18 cellular contexts compared by ENCODE assay signal in the genomic region with DNA sequence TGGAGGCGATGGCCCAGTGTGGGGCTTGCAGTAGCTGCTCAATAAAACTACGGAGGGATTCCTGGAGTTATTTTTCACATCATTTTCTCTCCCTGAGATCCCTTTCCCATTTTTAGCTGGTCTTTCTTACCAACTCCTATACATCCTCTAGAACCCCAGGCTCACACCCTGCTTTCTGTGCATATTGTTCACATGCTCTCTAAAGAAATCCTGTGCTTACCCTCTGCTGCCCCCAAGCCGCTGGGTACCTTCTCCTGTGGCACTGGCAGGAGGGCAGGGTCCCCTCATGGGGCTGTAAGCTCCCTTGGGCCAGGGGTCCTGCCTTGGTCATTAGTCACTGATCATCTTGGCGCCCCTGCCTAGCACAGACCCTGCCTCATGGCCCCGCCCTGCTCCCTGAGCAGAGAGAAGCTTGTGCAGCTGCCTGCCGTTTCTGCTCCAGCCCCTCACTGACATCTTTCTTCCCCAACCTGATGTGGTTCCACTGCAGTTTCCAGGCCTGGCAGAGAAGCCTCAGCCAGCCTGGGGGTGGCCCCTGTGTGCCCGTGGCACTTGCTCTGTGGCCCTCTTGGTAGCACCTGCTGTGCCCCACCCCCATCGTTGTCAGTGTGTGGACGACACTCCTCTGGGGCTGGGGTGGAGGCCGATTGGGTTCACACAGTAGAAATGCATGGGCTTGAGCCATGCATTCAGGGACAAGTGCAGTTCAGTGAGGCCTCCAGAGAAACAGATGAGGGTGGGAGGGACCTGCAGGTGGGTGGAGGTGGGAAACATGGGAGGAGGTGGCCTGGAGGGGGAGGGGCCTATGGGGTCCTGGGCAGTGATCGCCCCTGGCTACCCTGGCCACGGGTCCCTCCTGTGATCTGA.
DNase-seq lines count a peak whose midpoint lies in the region; ATAC-seq and TF ChIP-seq lines count a peak whose summit lies in the region.
"Had no signal": no experiment of that assay in that cellular context is flagged by ENCODE, and none has a peak within 500 bp of the region (broad histone marks: within the 10 kb centered on the region; RNA-seq: fewer than 3 reads in every experiment).

No MANE protein-coding gene starts in this region.

- peak overlapping the region in 1 of 2 donors; percentile 53 for H3K27ac Mint-ChIP-seq in effector memory CD8-positive, alpha-beta T cell
- peak overlapping the region; percentile 63 for H3K27ac Mint-ChIP-seq in neural progenitor cell

- peaks cover 36 to 38% of the 10 kb centered on the region in 2 donors for H3K4me1 Mint-ChIP-seq in effector memory CD8-positive, alpha-beta T cell (ENCODE audit: low read depth in 2 of 2)
- peaks cover 29% of the 10 kb centered on the region for H3K4me1 Mint-ChIP-seq in neural progenitor cell

- H3K9me3 Mint-ChIP-seq in effector memory CD8-positive, alpha-beta T cell = no peaks in the 10 kb centered on the region
- H3K9me3 Mint-ChIP-seq in neural progenitor cell = peaks cover 2% of the 10 kb centered on the region

- H3K27me3 ChIP-seq in BLaER1 treated with 17β-estradiol and CSF1 and Interleukin-3, amounts not matched to agents 10 nM and 100 nM = peaks cover 0 to 9% (median 0%) of the 10 kb centered on the region in 11 experiments; a peak in 3 of 22 replicates
- H3K27me3 ChIP-seq in neural progenitor cell (peaks cover 6% of the 10 kb centered on the region), ovary (no peaks in the 10 kb centered on the region)

- no peak for TF ChIP-seq CTCF in HEK293 (tag by site-specific recombination; IDR thresholded peaks at IDR 0.05)
- no peak for TF ChIP-seq CTCF in neural progenitor cell (IDR thresholded peaks at IDR 0.05)
- no peak for TF ChIP-seq CTCF in ovary (IDR thresholded peaks at IDR 0.05)

- no peak for DNase-seq in effector memory CD8-positive, alpha-beta T cell
- DNase-seq in neural progenitor cell (ENCODE audit: low spot score) (no peak), sciatic nerve (ENCODE audit: low spot score) (no peak), SIG-M5 treated with dmso at 0.1 percent for 504 hours (lab: John Stamatoyannopoulos, UW; ENCODE audit: unreplicated experiment) (no peak), ovary (no peak), kidney glomerular epithelial cell (lab: John Stamatoyannopoulos, UW) (no peak)
- DNase-seq: ACHN; CD4-positive, CD25-positive, alpha-beta regulatory T cell; COR-L47; DMS153; GDM1; NCI-H1105 treated with DMSO at 0.1 percent for 48 hours; NCI-H1694; NCI-H2081 treated with DMSO at 0.1 percent for 48 hours had no signal

- peaks cover 0 to 1% (median 0%) of the 10 kb centered on the region in 11 experiments; a peak in 2 of 22 replicates for H3K9me3 ChIP-seq in BLaER1 treated with 17β-estradiol and CSF1 and Interleukin-3, amounts not matched to agents 10 nM and 100 nM (replicated peaks in 1 of 11)
- H3K9me3 ChIP-seq in HEK293 (ENCODE audit: control insufficient read depth, insufficient read depth, low read depth, low read length) = no peaks in the 10 kb centered on the region
- no peaks in the 10 kb centered on the region for H3K9me3 ChIP-seq in neural progenitor cell (ENCODE audit: low read depth)
- no peaks in the 10 kb centered on the region for H3K9me3 ChIP-seq in ovary
- H3K9me3 ChIP-seq: HAP-1 had no signal

- H3K9ac ChIP-seq in BLaER1 treated with 17β-estradiol and CSF1 and Interleukin-3, amounts not matched to agents 10 nM and 100 nM = peak overlapping the region in 3 of 11 experiments; percentile 15 to 41 (median 27); a peak in 3 of 22 replicates
- H3K9ac ChIP-seq in neural progenitor cell = no peak overlapping the region

- no peaks in the 10 kb centered on the region for H3K79me2 ChIP-seq in neural progenitor cell (ENCODE audit: low read depth)

- peaks cover 9% of the 10 kb centered on the region for H3K36me3 Mint-ChIP-seq in effector memory CD8-positive, alpha-beta T cell (ENCODE audit: insufficient read depth)
- H3K36me3 Mint-ChIP-seq in neural progenitor cell = no peaks in the 10 kb centered on the region
- H3K36me3 Mint-ChIP-seq: CD4-positive, CD25-positive, alpha-beta regulatory T cell had no signal

- POLR2A ChIA-PET in HEK293 (lab: Yijun Ruan, JAX) = no interaction called here

- peaks cover 43 to 66% (median 57%) of the 10 kb centered on the region in 10 experiments for H3K4me1 ChIP-seq in BLaER1 treated with 17β-estradiol and CSF1 and Interleukin-3, amounts not matched to agents 10 nM and 100 nM
- H3K4me1 ChIP-seq in HEK293 (ENCODE audit: control insufficient read depth, insufficient read depth, low read length) (no peaks in the 10 kb centered on the region), neural progenitor cell (peaks cover 19% of the 10 kb centered on the region), ovary (ENCODE audit: insufficient read depth) (no peaks in the 10 kb centered on the region)
- H3K4me1 ChIP-seq: HAP-1 had no signal

- no peak for TF ChIP-seq POLR2A in ovary (IDR thresholded peaks at IDR 0.05)

- peak overlapping the region; percentile 84 to 99 (median 93) for H3K4me2 ChIP-seq in BLaER1 treated with 17β-estradiol and CSF1 and Interleukin-3, amounts not matched to agents 10 nM and 100 nM
- H3K4me2 ChIP-seq in neural progenitor cell = no peak overlapping the region

- H3K27me3 Mint-ChIP-seq in effector memory CD8-positive, alpha-beta T cell = peaks cover 6 to 46% of the 10 kb centered on the region in 2 donors
- peaks cover 19% of the 10 kb centered on the region for H3K27me3 Mint-ChIP-seq in neural progenitor cell (ENCODE audit: insufficient read depth, low read depth)

- peaks cover 0 to 24% (median 0%) of the 10 kb centered on the region in 11 experiments; a peak in 2 of 22 replicates for H4K20me1 ChIP-seq in BLaER1 treated with 17β-estradiol and CSF1 and Interleukin-3, amounts not matched to agents 10 nM and 100 nM
- peaks cover 7% of the 10 kb centered on the region for H4K20me1 ChIP-seq in neural progenitor cell (ENCODE audit: low read depth)

- intact Hi-C loops in sciatic nerve (cut with DNase I) (no loop called here), ovary (cut with DNase I) (loop anchor here in 3 of 4 donors (10.0 kb wide), 1 partner anchor 206 kb away; no protein-coding TSS in a partner anchor)

- no peak overlapping the region; a peak in 1 of 20 replicates for H3K4me3 ChIP-seq in BLaER1 treated with 17β-estradiol and CSF1 and Interleukin-3, amounts not matched to agents 10 nM and 100 nM
- no peak overlapping the region for H3K4me3 ChIP-seq in HEK293 (ENCODE audit: low read depth, low read length)
- no peak overlapping the region for H3K4me3 ChIP-seq in neural progenitor cell
- H3K4me3 ChIP-seq in ovary = no peak overlapping the region
- H3K4me3 ChIP-seq: HAP-1 had no signal

- CTCF ChIA-PET in HEK293 (lab: Yijun Ruan, JAX) = interaction anchor here (0.7 kb wide), 1 partner anchor 1379 kb away, joined by 3 read pairs; no protein-coding TSS in a partner anchor

- H2AFZ ChIP-seq in neural progenitor cell (replicated peaks) = no peak overlapping the region

- H3K27ac ChIP-seq in BLaER1 treated with 17β-estradiol and CSF1 and Interleukin-3, amounts not matched to agents 10 nM and 100 nM = peak overlapping the region in 6 of 11 experiments; percentile 34 to 54 (median 50); a peak in 8 of 22 replicates
- H3K27ac ChIP-seq in HEK293 (ENCODE audit: extremely low read depth, low read depth, low read length) (no peak overlapping the region), neural progenitor cell (no peak overlapping the region), ovary (no peak overlapping the region)

- ATAC-seq in effector memory CD8-positive, alpha-beta T cell (replicated peaks) = no peak
- ATAC-seq in sciatic nerve = no peak
- ATAC-seq: Panc1 had no signal

- WGBS in ovary, 3 donors = 73 to 77% (median 76%) methylated on average over 12 of the region's 12 CpGs

- H3F3A ChIP-seq in neural progenitor cell (ENCODE audit: low read depth) = no peaks in the 10 kb centered on the region

- no peaks in the 10 kb centered on the region for H3K36me3 ChIP-seq in BLaER1 treated with 17β-estradiol and CSF1 and Interleukin-3, amounts not matched to agents 10 nM and 100 nM
- peaks cover 0 to 3% of the 10 kb centered on the region in 2 experiments; a peak in 1 of 3 replicates for H3K36me3 ChIP-seq in HEK293 (ENCODE audit: control insufficient read depth in 2 of 2, insufficient read depth in 1 of 2, low read length in 2 of 2)
- no peaks in the 10 kb centered on the region for H3K36me3 ChIP-seq in neural progenitor cell
- no peaks in the 10 kb centered on the region for H3K36me3 ChIP-seq in ovary
- H3K36me3 ChIP-seq: HAP-1 had no signal

- peak overlapping the region; percentile 81 to 83 for H3K4me3 Mint-ChIP-seq in effector memory CD8-positive, alpha-beta T cell
- H3K4me3 Mint-ChIP-seq in neural progenitor cell = no peak overlapping the region

- TF ChIP-seq EP300 in ovary (IDR thresholded peaks at IDR 0.05) = no peak

TF ChIP-seq in HEK293, 187 proteins besides CTCF, POLR2A, EP300 and RAD21:
- TF ChIP-seq ZNF664 (tag by site-specific recombination; IDR thresholded peaks at IDR 0.05) = 0 out of 2 replicates have a peak, but pooled peaks have one; percentile 31
- no peak for TF ChIP-seq ZXDB (tag by site-specific recombination; IDR thresholded peaks at IDR 0.05)
- no peak for TF ChIP-seq SP7 (tag by site-specific recombination; IDR thresholded peaks at IDR 0.05)
- TF ChIP-seq ZFP3 (tag by site-specific recombination; IDR thresholded peaks at IDR 0.05; ENCODE audit: low read depth) = peak; percentile 68; the same call in 1 of the 2 replicates

Comparison
In these comparisons a context has a peak if more than half of its experiments do, and no peak if none do; other contexts are left out.
1. H3K27ac ChIP-seq: peak in BLaER1 treated with 17β-estradiol and CSF1 and Interleukin-3, amounts not matched to agents 10 nM and 100 nM (6 of 11); none in HEK293 (single experiment), neural progenitor cell (single experiment) and ovary (0 of 2).